2 cellular contexts compared by ENCODE assay signal in genomic region chr20:4574356-4574690, GRCh38.
TF ChIP-seq lines count a peak whose summit lies in the region.

No MANE protein-coding gene starts in this region.

TF ChIP-seq in HEK293, 187 proteins besides CTCF, POLR2A, EP300 and RAD21 (continued from another document):
- TF ChIP-seq ZNF433 (tag by site-specific recombination; IDR thresholded peaks at IDR 0.05; ENCODE audit: low read depth) (no peak), ZNF221 (tag by site-specific recombination; IDR thresholded peaks at IDR 0.05; ENCODE audit: borderline replicate concordance) (no peak), ZNF366 (tag by site-specific recombination; conservative IDR thresholded peaks at IDR 0.05) (peak; percentile 15)

TF ChIP-seq in H1, 55 proteins besides CTCF, POLR2A, EP300 and RAD21 (continued from another document):
- TF ChIP-seq SAP30 (IDR thresholded peaks at IDR 0.05; ENCODE audit: insufficient read depth, insufficient replicate concordance, low read length) (no peak), CREB1 (IDR thresholded peaks at IDR 0.05) (no peak), CBX5 (IDR thresholded peaks at IDR 0.05; ENCODE audit: low read depth, low read length) (no peak), SIRT6 (IDR thresholded peaks at IDR 0.05; ENCODE audit: low read length) (no peak), JUND (IDR thresholded peaks at IDR 0.05; ENCODE audit: low read length) (no peak), KDM4A (IDR thresholded peaks at IDR 0.05; ENCODE audit: low read depth, low read length, severe bottlenecking) (no peak), BRCA1 (IDR thresholded peaks at IDR 0.05; ENCODE audit: low read depth, low read length) (no peak)
